Comparison of ENCODE assay signal across 8 cellular contexts in genomic region chr17:82647593-82648164, GRCh38. TPM values are rescaled to one million over a fixed set of nuclear protein-coding genes. Genes with fewer than 3 reads are reported as not detected.
A peak's percentile ranks its signal among the peaks of the same experiment; 100 is the strongest.
DNase-seq lines count a peak whose midpoint lies in the region; ATAC-seq and TF ChIP-seq lines count a peak whose summit lies in the region.

No MANE protein-coding gene starts in this region.

- peak in 1 of 7 experiments; percentile 11 for TF ChIP-seq CTCF in body of pancreas (IDR thresholded peaks at IDR 0.05)

- peaks cover 3 to 6% of the 10 kb centered on the region in 2 donors for H3K36me3 ChIP-seq in body of pancreas (replicated peaks in 1 of 2; ENCODE audit: insufficient read depth in 1 of 2, low read depth in 2 of 2)

- H3K4me3 ChIP-seq in body of pancreas = peak overlapping the region; percentile 93 to 96

- no peaks in the 10 kb centered on the region for H3K27me3 ChIP-seq in body of pancreas

- peak; percentile 58 for DNase-seq in DMS 273 (lab: John Stamatoyannopoulos, UW; ENCODE audit: unreplicated experiment)
- DNase-seq in DMS 273 treated with DMSO at 0.1 percent for 48 hours (lab: John Stamatoyannopoulos, UW) = no peak
- peak; percentile 20 to 51 (median 41) for DNase-seq in T-helper 2 cell
- peak in 3 of 4 donors; percentile 37 to 53 (median 44) for DNase-seq in body of pancreas
- peak; percentile 31 for DNase-seq in kidney tubule cell (ENCODE audit: low spot score)
- peak; percentile 39 for DNase-seq in stimulated activated CD4-positive, alpha-beta T cell treated with anti-CD3 and anti-CD28 coated beads, Interleukin-4, amount 100 ng/mL, for 24 hours
- DNase-seq in NOMO-1 treated with DMSO at 0.1 percent for 48 hours (lab: John Stamatoyannopoulos, UW; ENCODE audit: unreplicated experiment) = no peak

- intact Hi-C loops in body of pancreas (cut with DNase I) = no loop called here

- H3K4me1 ChIP-seq in body of pancreas = peaks cover 48% of the 10 kb centered on the region

- WGBS in body of pancreas, 2 donors = 0 to 1% methylated on average over 5 to 45 of the region's 54 CpGs

- H3K27ac ChIP-seq in body of pancreas = peak overlapping the region; percentile 88 to 99 (median 94)

- ATAC-seq in HG03045 (IDR thresholded peaks at IDR 0.05; ENCODE audit: unreplicated experiment) (peak; percentile 35), body of pancreas (peak; percentile 5)

- TF ChIP-seq POLR2A in body of pancreas (IDR thresholded peaks at IDR 0.05) = no peak

- H3K9me3 ChIP-seq in body of pancreas = no peaks in the 10 kb centered on the region

RNA-seq across cellular contexts. Expression of gene WDR45B, which starts 0.6 kb away (rescaled TPM):
- 10 to 100 TPM; 45.5 to 49.3 TPM for total RNA-seq in body of pancreas

RNA-seq across cellular contexts. Expression of gene RAB40B, which starts 50.8 kb away (rescaled TPM):
- 10 to 100 TPM; 18.2 to 39.9 TPM for total RNA-seq in body of pancreas

Comparison
In these comparisons a context has a peak if more than half of its experiments do, and no peak if none do; other contexts are left out.
1. DNase-seq: peak in DMS 273 (single experiment), T-helper 2 cell (5 of 5), body of pancreas (3 of 4), kidney tubule cell (single experiment) and stimulated activated CD4-positive, alpha-beta T cell treated with anti-CD3 and anti-CD28 coated beads, Interleukin-4, amount 100 ng/mL, for 24 hours (single experiment); none in DMS 273 treated with DMSO at 0.1 percent for 48 hours (single experiment) and NOMO-1 treated with DMSO at 0.1 percent for 48 hours (single experiment).